1 cellular context compared by ENCODE assay signal in genomic region chr11:26473216-26474194, GRCh38.
TF ChIP-seq lines count a peak whose summit lies in the region.

No MANE protein-coding gene starts in this region.

TF ChIP-seq in HEK293T, 16 proteins besides CTCF, POLR2A, EP300 and RAD21:
- TF ChIP-seq PKNOX1 (IDR thresholded peaks at IDR 0.05) (peak; percentile 51), L3MBTL2 (conservative IDR thresholded peaks at IDR 0.05) (no peak), TARDBP (IDR thresholded peaks at IDR 0.05) (no peak), FOXM1 (IDR thresholded peaks at IDR 0.05; ENCODE audit: borderline replicate concordance) (no peak), ARNT (IDR thresholded peaks at IDR 0.05) (no peak), BHLHE40 (IDR thresholded peaks at IDR 0.05; ENCODE audit: borderline replicate concordance) (no peak), LEF1 (IDR thresholded peaks at IDR 0.05; ENCODE audit: borderline replicate concordance) (no peak), ELF4 (IDR thresholded peaks at IDR 0.05) (no peak)
